1 cellular context compared by ENCODE assay signal in genomic region chr22:19970479-19971275, GRCh38.
TF ChIP-seq lines count a peak whose summit lies in the region.

No MANE protein-coding gene starts in this region.

TF ChIP-seq in HepG2, 621 proteins besides CTCF, POLR2A, EP300 and RAD21 (continued from another document and continues in another):
- no peak for TF ChIP-seq KIAA2018 (CRISPR knock-in tag; IDR thresholded peaks at IDR 0.05; ENCODE audit: borderline replicate concordance)
- TF ChIP-seq SATB2 (CRISPR knock-in tag; IDR thresholded peaks at IDR 0.05), result no peak
- TF ChIP-seq ZNF672 (CRISPR knock-in tag; IDR thresholded peaks at IDR 0.05), result no peak
- peak; percentile 70 for TF ChIP-seq ELF1 (CRISPR knock-in tag; IDR thresholded peaks at IDR 0.05)
- no peak for TF ChIP-seq MTA3 (CRISPR knock-in tag; IDR thresholded peaks at IDR 0.05)
- TF ChIP-seq CREB3 (CRISPR knock-in tag; IDR thresholded peaks at IDR 0.05), result no peak
- no peak for TF ChIP-seq MAFK (conservative IDR thresholded peaks at IDR 0.05 in 1 of 2, IDR thresholded peaks at IDR 0.05 in 1 of 2; ENCODE audit: low read length in 2 of 2)
- TF ChIP-seq AFF4 (CRISPR knock-in tag; IDR thresholded peaks at IDR 0.05), result no peak
- TF ChIP-seq, protein P1, sequence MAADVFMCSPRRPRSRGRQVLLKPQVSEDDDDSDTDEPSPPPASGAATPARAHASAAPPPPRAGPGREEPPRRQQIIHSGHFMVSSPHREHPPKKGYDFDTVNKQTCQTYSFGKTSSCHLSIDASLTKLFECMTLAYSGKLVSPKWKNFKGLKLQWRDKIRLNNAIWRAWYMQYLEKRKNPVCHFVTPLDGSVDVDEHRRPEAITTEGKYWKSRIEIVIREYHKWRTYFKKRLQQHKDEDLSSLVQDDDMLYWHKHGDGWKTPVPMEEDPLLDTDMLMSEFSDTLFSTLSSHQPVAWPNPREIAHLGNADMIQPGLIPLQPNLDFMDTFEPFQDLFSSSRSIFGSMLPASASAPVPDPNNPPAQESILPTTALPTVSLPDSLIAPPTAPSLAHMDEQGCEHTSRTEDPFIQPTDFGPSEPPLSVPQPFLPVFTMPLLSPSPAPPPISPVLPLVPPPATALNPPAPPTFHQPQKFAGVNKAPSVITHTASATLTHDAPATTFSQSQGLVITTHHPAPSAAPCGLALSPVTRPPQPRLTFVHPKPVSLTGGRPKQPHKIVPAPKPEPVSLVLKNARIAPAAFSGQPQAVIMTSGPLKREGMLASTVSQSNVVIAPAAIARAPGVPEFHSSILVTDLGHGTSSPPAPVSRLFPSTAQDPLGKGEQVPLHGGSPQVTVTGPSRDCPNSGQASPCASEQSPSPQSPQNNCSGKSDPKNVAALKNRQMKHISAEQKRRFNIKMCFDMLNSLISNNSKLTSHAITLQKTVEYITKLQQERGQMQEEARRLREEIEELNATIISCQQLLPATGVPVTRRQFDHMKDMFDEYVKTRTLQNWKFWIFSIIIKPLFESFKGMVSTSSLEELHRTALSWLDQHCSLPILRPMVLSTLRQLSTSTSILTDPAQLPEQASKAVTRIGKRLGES (CRISPR knock-in tag; IDR thresholded peaks at IDR 0.05; ENCODE audit: borderline replicate concordance), result no peak
- TF ChIP-seq RXRA (CRISPR knock-in tag; IDR thresholded peaks at IDR 0.05), result peak; percentile 97
- TF ChIP-seq, protein P2, sequence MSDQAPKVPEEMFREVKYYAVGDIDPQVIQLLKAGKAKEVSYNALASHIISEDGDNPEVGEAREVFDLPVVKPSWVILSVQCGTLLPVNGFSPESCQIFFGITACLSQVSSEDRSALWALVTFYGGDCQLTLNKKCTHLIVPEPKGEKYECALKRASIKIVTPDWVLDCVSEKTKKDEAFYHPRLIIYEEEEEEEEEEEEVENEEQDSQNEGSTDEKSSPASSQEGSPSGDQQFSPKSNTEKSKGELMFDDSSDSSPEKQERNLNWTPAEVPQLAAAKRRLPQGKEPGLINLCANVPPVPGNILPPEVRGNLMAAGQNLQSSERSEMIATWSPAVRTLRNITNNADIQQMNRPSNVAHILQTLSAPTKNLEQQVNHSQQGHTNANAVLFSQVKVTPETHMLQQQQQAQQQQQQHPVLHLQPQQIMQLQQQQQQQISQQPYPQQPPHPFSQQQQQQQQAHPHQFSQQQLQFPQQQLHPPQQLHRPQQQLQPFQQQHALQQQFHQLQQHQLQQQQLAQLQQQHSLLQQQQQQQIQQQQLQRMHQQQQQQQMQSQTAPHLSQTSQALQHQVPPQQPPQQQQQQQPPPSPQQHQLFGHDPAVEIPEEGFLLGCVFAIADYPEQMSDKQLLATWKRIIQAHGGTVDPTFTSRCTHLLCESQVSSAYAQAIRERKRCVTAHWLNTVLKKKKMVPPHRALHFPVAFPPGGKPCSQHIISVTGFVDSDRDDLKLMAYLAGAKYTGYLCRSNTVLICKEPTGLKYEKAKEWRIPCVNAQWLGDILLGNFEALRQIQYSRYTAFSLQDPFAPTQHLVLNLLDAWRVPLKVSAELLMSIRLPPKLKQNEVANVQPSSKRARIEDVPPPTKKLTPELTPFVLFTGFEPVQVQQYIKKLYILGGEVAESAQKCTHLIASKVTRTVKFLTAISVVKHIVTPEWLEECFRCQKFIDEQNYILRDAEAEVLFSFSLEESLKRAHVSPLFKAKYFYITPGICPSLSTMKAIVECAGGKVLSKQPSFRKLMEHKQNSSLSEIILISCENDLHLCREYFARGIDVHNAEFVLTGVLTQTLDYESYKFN (CRISPR knock-in tag; conservative IDR thresholded peaks at IDR 0.05), result peak; percentile 95
- TF ChIP-seq, protein P3, sequence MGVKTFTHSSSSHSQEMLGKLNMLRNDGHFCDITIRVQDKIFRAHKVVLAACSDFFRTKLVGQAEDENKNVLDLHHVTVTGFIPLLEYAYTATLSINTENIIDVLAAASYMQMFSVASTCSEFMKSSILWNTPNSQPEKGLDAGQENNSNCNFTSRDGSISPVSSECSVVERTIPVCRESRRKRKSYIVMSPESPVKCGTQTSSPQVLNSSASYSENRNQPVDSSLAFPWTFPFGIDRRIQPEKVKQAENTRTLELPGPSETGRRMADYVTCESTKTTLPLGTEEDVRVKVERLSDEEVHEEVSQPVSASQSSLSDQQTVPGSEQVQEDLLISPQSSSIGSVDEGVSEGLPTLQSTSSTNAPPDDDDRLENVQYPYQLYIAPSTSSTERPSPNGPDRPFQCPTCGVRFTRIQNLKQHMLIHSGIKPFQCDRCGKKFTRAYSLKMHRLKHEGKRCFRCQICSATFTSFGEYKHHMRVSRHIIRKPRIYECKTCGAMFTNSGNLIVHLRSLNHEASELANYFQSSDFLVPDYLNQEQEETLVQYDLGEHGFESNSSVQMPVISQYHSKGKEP (CRISPR knock-in tag; IDR thresholded peaks at IDR 0.05), result no peak
- TF ChIP-seq ZNF558 (CRISPR knock-in tag; IDR thresholded peaks at IDR 0.05; ENCODE audit: borderline replicate concordance), result no peak
- no peak for TF ChIP-seq ZNF484 (CRISPR knock-in tag; IDR thresholded peaks at IDR 0.05; ENCODE audit: borderline replicate concordance, low read depth)
- TF ChIP-seq ZKSCAN1 (IDR thresholded peaks at IDR 0.05; ENCODE audit: low read length), result no peak
- no peak for TF ChIP-seq ZSCAN12 (CRISPR knock-in tag; IDR thresholded peaks at IDR 0.05)
- TF ChIP-seq ZBTB7B (CRISPR knock-in tag; IDR thresholded peaks at IDR 0.05), result peak; percentile 92
- peak; percentile 44 for TF ChIP-seq AGO2 (optimal IDR thresholded peaks at IDR 0.05; ENCODE audit: low read depth, low read length)
- TF ChIP-seq ZNF335 (CRISPR knock-in tag; IDR thresholded peaks at IDR 0.05), result peak; percentile 81
- peak; percentile 58 for TF ChIP-seq SP5 (CRISPR knock-in tag; IDR thresholded peaks at IDR 0.05; ENCODE audit: borderline replicate concordance, low read depth)
- TF ChIP-seq POLR2G (IDR thresholded peaks at IDR 0.05; ENCODE audit: low read depth, low read length), result peak; percentile 58
- TF ChIP-seq MIER2 (CRISPR knock-in tag; IDR thresholded peaks at IDR 0.05), result 0 out of 2 replicates have a peak, but pooled peaks have one; percentile 47
- TF ChIP-seq PAX8 (CRISPR knock-in tag; IDR thresholded peaks at IDR 0.05; ENCODE audit: borderline replicate concordance), result no peak
- peak; percentile 16; the same call in 1 of the 2 replicates for TF ChIP-seq DPF2 (CRISPR knock-in tag; IDR thresholded peaks at IDR 0.05; ENCODE audit: borderline replicate concordance, low read depth)
- TF ChIP-seq ZNF280D (CRISPR knock-in tag; IDR thresholded peaks at IDR 0.05), result no peak; the same call in 1 of the 2 replicates
- no peak for TF ChIP-seq CENPT (CRISPR knock-in tag; IDR thresholded peaks at IDR 0.05; ENCODE audit: low read depth)
- no peak; the same call in 1 of the 2 replicates for TF ChIP-seq SRY (CRISPR knock-in tag; IDR thresholded peaks at IDR 0.05)
- TF ChIP-seq REL (CRISPR knock-in tag; conservative IDR thresholded peaks at IDR 0.05), result no peak
- TF ChIP-seq HNRNPK (IDR thresholded peaks at IDR 0.05; ENCODE audit: low read depth, low read length, poor library complexity, severe bottlenecking), result peak; percentile 88
- no peak for TF ChIP-seq ZNF780A (CRISPR knock-in tag; IDR thresholded peaks at IDR 0.05)
- 0 out of 2 replicates have a peak, but pooled peaks have one; percentile 50 for TF ChIP-seq TMF1 (CRISPR knock-in tag; IDR thresholded peaks at IDR 0.05; ENCODE audit: low read depth)
- no peak for TF ChIP-seq ZNF256 (CRISPR knock-in tag; conservative IDR thresholded peaks at IDR 0.05)
- peak; percentile 83 for TF ChIP-seq ZNF629 (CRISPR knock-in tag; conservative IDR thresholded peaks at IDR 0.05)
